Comparison of ENCODE assay signal across 8 cellular contexts in genomic region chr6:42848700-42849099, GRCh38.
"Had no signal": no experiment of that assay in that cellular context is flagged by ENCODE, and none has a peak within 500 bp of the region (broad histone marks: within the 10 kb centered on the region; RNA-seq: fewer than 3 reads in every experiment).

No MANE protein-coding gene starts in this region.

- DNase-seq: GDM1, GF-D8 had no signal

- ATAC-seq: GM12878 had no signal

- H3K4me3 ChIP-seq: GM12878 had no signal

- FAIRE-seq: G401.6, GM12878, GM12891, GM12892, GM18507, GM19239 had no signal
